ENCODE assay signal across 17 cellular contexts in the genomic region with DNA sequence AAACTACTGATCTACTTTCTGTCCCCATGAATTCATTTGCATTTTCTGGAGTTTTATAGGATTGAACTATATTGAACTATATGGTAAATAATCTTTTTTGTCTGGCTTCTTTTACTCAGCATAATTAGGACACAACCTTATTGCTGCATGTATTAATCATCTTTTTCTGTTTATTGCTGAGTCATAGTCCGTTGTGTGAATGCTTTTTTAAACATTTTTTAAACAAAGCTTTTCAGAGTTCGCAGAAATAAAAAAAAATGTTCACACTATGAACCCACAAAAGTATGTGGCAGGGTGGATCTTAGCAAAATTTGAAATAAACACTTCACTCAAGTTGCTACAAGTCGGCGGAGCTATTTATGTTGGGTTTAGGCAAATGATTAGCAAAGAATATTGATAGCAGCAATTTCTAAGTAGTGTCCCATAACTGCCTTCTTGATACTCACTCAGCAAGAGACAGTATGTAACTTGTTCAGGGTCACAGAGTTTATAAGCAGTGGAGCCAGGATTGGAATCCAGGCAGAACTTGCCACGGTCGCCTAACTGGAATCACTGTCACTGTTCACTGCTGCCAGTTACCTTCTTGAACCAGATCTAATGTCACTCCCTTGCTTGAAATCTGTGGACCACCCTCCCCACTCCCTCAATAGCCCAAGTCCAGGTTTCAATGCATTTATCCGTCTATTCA. TPM values are rescaled to one million over a fixed set of nuclear protein-coding genes. Genes with fewer than 3 reads are reported as not detected.
DNase-seq lines count a peak whose midpoint lies in the region; ATAC-seq, FAIRE-seq and TF ChIP-seq lines count a peak whose summit lies in the region.
"Had no signal": no experiment of that assay in that cellular context is flagged by ENCODE, and none has a peak within 500 bp of the region (broad histone marks: within the 10 kb centered on the region; RNA-seq: fewer than 3 reads in every experiment).

No MANE protein-coding gene starts in this region.

- H3K4me3 ChIP-seq in bronchial epithelial cell (ENCODE audit: low read depth, low read length) (no peak overlapping the region), fibroblast of lung (replicated peaks in 1 of 4; ENCODE audit: control extremely low read depth in 1 of 4, insufficient read depth in 1 of 4, low read depth in 3 of 4, low read length in 4 of 4) (no peak overlapping the region)
- H3K4me3 ChIP-seq: GM12878, SJSA1 had no signal

- TF ChIP-seq CTCF in bronchial epithelial cell (IDR thresholded peaks at IDR 0.05; ENCODE audit: insufficient read depth, low read length, severe bottlenecking), result no peak
- no peak for TF ChIP-seq CTCF in fibroblast of lung (conservative IDR thresholded peaks at IDR 0.05 in 1 of 2, IDR thresholded peaks at IDR 0.05 in 1 of 2; ENCODE audit: low read depth in 1 of 2, low read length in 2 of 2)

- H3K79me2 ChIP-seq in fibroblast of lung (ENCODE audit: control insufficient read depth, insufficient read depth, low read length), result no peaks in the 10 kb centered on the region

- H2AFZ ChIP-seq in fibroblast of lung (ENCODE audit: low read length), result no peak overlapping the region

- FAIRE-seq in bronchial epithelial cell (lab: Jason Lieb, UNC), result no peak
- FAIRE-seq in HTR-8/SVneo (lab: Jason Lieb, UNC), result no peak
- FAIRE-seq: GM12878, GM18507 had no signal

- H3K36me3 Mint-ChIP-seq in stimulated activated effector memory CD8-positive, alpha-beta T cell treated with anti-CD3 and anti-CD28 coated beads, Interleukin-12 subunit alpha, Interleukin-12 subunit beta, amount 100 ng/mL, for 72 hours, result no peaks in the 10 kb centered on the region
- H3K36me3 Mint-ChIP-seq: CD8-positive, alpha-beta memory T cell had no signal

- no peak overlapping the region for H3K9ac ChIP-seq in fibroblast of lung (ENCODE audit: insufficient read depth, low read length)

- H3K4me1 Mint-ChIP-seq in stimulated activated effector memory CD8-positive, alpha-beta T cell treated with anti-CD3 and anti-CD28 coated beads, Interleukin-12 subunit alpha, Interleukin-12 subunit beta, amount 100 ng/mL, for 72 hours, result peaks cover 9% of the 10 kb centered on the region

- peak overlapping the region; percentile 5 for H3K4me2 ChIP-seq in fibroblast of lung (ENCODE audit: extremely low read depth, insufficient read depth, low read length)

- H3K36me3 ChIP-seq in bronchial epithelial cell (ENCODE audit: control insufficient read depth, insufficient read depth, low read length), result no peaks in the 10 kb centered on the region
- no peaks in the 10 kb centered on the region for H3K36me3 ChIP-seq in fibroblast of lung (ENCODE audit: control insufficient read depth, insufficient read depth, low read length)
- H3K36me3 ChIP-seq: SJSA1 had no signal

- no peaks in the 10 kb centered on the region for H4K20me1 ChIP-seq in fibroblast of lung (ENCODE audit: control insufficient read depth, extremely low read depth, insufficient read depth, low read length)

- ATAC-seq in stimulated activated effector memory CD8-positive, alpha-beta T cell treated with anti-CD3 and anti-CD28 coated beads, Interleukin-12 subunit alpha, Interleukin-12 subunit beta, amount 100 ng/mL, for 72 hours, result no peak
- ATAC-seq: GM12878, PC-3 had no signal

- H3K4me3 Mint-ChIP-seq in stimulated activated effector memory CD8-positive, alpha-beta T cell treated with anti-CD3 and anti-CD28 coated beads, Interleukin-12 subunit alpha, Interleukin-12 subunit beta, amount 100 ng/mL, for 72 hours, result no peak overlapping the region
- H3K4me3 Mint-ChIP-seq: CD8-positive, alpha-beta memory T cell had no signal

- peaks cover 8% of the 10 kb centered on the region for H3K4me1 ChIP-seq in fibroblast of lung (ENCODE audit: control insufficient read depth, extremely low read depth, insufficient read depth, low read length)

- H3K9me3 Mint-ChIP-seq in stimulated activated effector memory CD8-positive, alpha-beta T cell treated with anti-CD3 and anti-CD28 coated beads, Interleukin-12 subunit alpha, Interleukin-12 subunit beta, amount 100 ng/mL, for 72 hours, result no peaks in the 10 kb centered on the region
- H3K9me3 Mint-ChIP-seq: CD8-positive, alpha-beta memory T cell had no signal

- peak; percentile 23 for DNase-seq in ELR (ENCODE audit: low read depth)
- peak; percentile 72 for DNase-seq in bronchial epithelial cell (ENCODE audit: low read depth)
- peak in 1 of 2 donors; percentile 52 for DNase-seq in fibroblast of lung (ENCODE audit: low read depth in 2 of 2)
- DNase-seq in stimulated activated effector memory CD8-positive, alpha-beta T cell treated with anti-CD3 and anti-CD28 coated beads, Interleukin-12 subunit alpha, Interleukin-12 subunit beta, amount 100 ng/mL, for 72 hours (ENCODE audit: low spot score in 2 of 2), result no peak
- no peak for DNase-seq in HTR-8/SVneo (ENCODE audit: insufficient read length, low spot score)
- DNase-seq in stimulated activated CD4-positive, alpha-beta T cell treated with anti-CD3 and anti-CD28 coated beads, Interleukin-15, amount 100 ng/mL, for 24 hours, result no peak
- DNase-seq in mesenteric fat pad (ENCODE audit: low spot score), result no peak
- DNase-seq: CD8-positive, alpha-beta memory T cell; DMS 273 treated with DMSO at 0.1 percent for 48 hours; Karpas-422; NCI-H1105 treated with DMSO at 0.1 percent for 48 hours; NCI-H187; NCI-H446; PC-3 had no signal

- no peaks in the 10 kb centered on the region for H3K9me3 ChIP-seq in fibroblast of lung (ENCODE audit: control insufficient read depth, insufficient read depth, low read depth, low read length)
- H3K9me3 ChIP-seq: SJSA1 had no signal

- no peak overlapping the region for H3K27ac ChIP-seq in fibroblast of lung (ENCODE audit: insufficient read depth, low read length)
- H3K27ac ChIP-seq: SJSA1 had no signal

- peak overlapping the region; percentile 2 for H3K27ac Mint-ChIP-seq in stimulated activated effector memory CD8-positive, alpha-beta T cell treated with anti-CD3 and anti-CD28 coated beads, Interleukin-12 subunit alpha, Interleukin-12 subunit beta, amount 100 ng/mL, for 72 hours

- H3K27me3 ChIP-seq in bronchial epithelial cell (ENCODE audit: control insufficient read depth, insufficient read depth, low read length), result peaks cover 4% of the 10 kb centered on the region
- no peaks in the 10 kb centered on the region for H3K27me3 ChIP-seq in fibroblast of lung (ENCODE audit: control insufficient read depth, insufficient read depth, low read length)
- H3K27me3 ChIP-seq: SJSA1 had no signal

RNA-seq across cellular contexts. Expression of a gene that starts 5.6 kb away (rescaled TPM):
- total RNA-seq in bronchial epithelial cell, result not detected in 2 replicates
- 8.2 and 17.7 TPM in 2 replicates for total RNA-seq in fibroblast of lung
- polyA plus RNA-seq in fibroblast of lung, result 0.42 and 1.7 TPM in 2 replicates
- 0.73 and 2.9 TPM in 2 replicates for polyA plus RNA-seq in fibroblast of lung (2012)
- polyA minus RNA-seq in fibroblast of lung (ENCODE audit: low replicate concordance), result 2.4 and 14.3 TPM in 2 replicates
- total RNA-seq in mesenteric fat pad, result 4.8 TPM
- total RNA-seq: CD8-positive, alpha-beta memory T cell; GM12878; PC-3 had no signal
- polyA plus RNA-seq: GM12878 had no signal

RNA-seq across cellular contexts. Expression of a gene that starts 50.1 kb away (rescaled TPM):
- total RNA-seq in bronchial epithelial cell (13.6 and 20.8 TPM in 2 replicates), fibroblast of lung (47.8 and 72.3 TPM in 2 replicates), mesenteric fat pad (210 TPM)
- 80.6 and 105 TPM in 2 replicates for polyA plus RNA-seq in fibroblast of lung
- 55.8 and 67.1 TPM in 2 replicates for polyA plus RNA-seq in fibroblast of lung (2012)
- 16.8 and 23.1 TPM in 2 replicates for polyA minus RNA-seq in fibroblast of lung (ENCODE audit: low replicate concordance)

Comparison
In these comparisons a context has a peak if more than half of its experiments do, and no peak if none do; other contexts are left out.
1. DNase-seq: peak in ELR (single experiment) and bronchial epithelial cell (single experiment); none in stimulated activated effector memory CD8-positive, alpha-beta T cell treated with anti-CD3 and anti-CD28 coated beads, Interleukin-12 subunit alpha, Interleukin-12 subunit beta, amount 100 ng/mL, for 72 hours (0 of 2), HTR-8/SVneo (single experiment), stimulated activated CD4-positive, alpha-beta T cell treated with anti-CD3 and anti-CD28 coated beads, Interleukin-15, amount 100 ng/mL, for 24 hours (single experiment) and mesenteric fat pad (single experiment).